23 cellular contexts compared by ENCODE assay signal in genomic region chr10:97060441-97061084, GRCh38.
DNase-seq lines count a peak whose midpoint lies in the region; ATAC-seq, FAIRE-seq and TF ChIP-seq lines count a peak whose summit lies in the region.
"Had no signal": no experiment of that assay in that cellular context is flagged by ENCODE, and none has a peak within 500 bp of the region (broad histone marks: within the 10 kb centered on the region; RNA-seq: fewer than 3 reads in every experiment).

No MANE protein-coding gene starts in this region.

- FAIRE-seq in small intestine (lab: Jason Lieb, UNC), result no peak
- FAIRE-seq: GM12891 had no signal

- no peaks in the 10 kb centered on the region for H3F3A ChIP-seq in SK-N-SH (replicated peaks; ENCODE audit: insufficient read depth)

- peak in 1 of 2 experiments; percentile 62; a peak in 1 of 4 replicates for TF ChIP-seq EP300 in SK-N-SH (IDR thresholded peaks at IDR 0.05; ENCODE audit: borderline replicate concordance in 1 of 2, low read depth in 1 of 2, low read length in 1 of 2)

- no peaks in the 10 kb centered on the region for H3K79me2 ChIP-seq in SK-N-SH (ENCODE audit: insufficient read depth)

- no peak overlapping the region for H3K9ac ChIP-seq in SK-N-SH

- POLR2A ChIA-PET in SK-N-SH (lab: Yijun Ruan, JAX), result no interaction called here

- CTCF ChIA-PET in SK-N-SH (lab: Yijun Ruan, JAX), result interaction anchor here (0.7 to 10.4 kb wide), 14 partner anchors 8 to 174 kb away, joined by 3 to 102 read pairs (median 4); no protein-coding TSS in a partner anchor

- no peak for TF ChIP-seq RAD21 in SK-N-SH (IDR thresholded peaks at IDR 0.05; ENCODE audit: low read length)

- H3K27ac ChIP-seq in SK-N-SH (ENCODE audit: low read depth in 2 of 2, low read length in 1 of 2) (no peak overlapping the region), right cardiac atrium (ENCODE audit: low read length) (no peak overlapping the region), small intestine (ENCODE audit: low read depth in 1 of 2, low read length in 1 of 2) (no peak overlapping the region)
- H3K27ac ChIP-seq: 22Rv1, PC-9, SJSA1 had no signal

- no peak overlapping the region for H3K4me3 ChIP-seq in SK-N-SH (ENCODE audit: low read depth in 2 of 2, low read length in 1 of 2)
- H3K4me3 ChIP-seq in choroid plexus epithelial cell (ENCODE audit: low read depth, low read length), result no peak overlapping the region
- no peak overlapping the region for H3K4me3 ChIP-seq in right cardiac atrium (ENCODE audit: low read length)
- H3K4me3 ChIP-seq in small intestine (ENCODE audit: low read depth in 1 of 2, low read length in 2 of 2), result no peak overlapping the region
- H3K4me3 ChIP-seq: MG63, PC-9, SJSA1 had no signal

- ATAC-seq in SK-N-SH treated with all-trans-retinoic acid at 6 μM for 48 hours (no peak), right cardiac atrium (no peak)
- ATAC-seq: Right ventricle myocardium inferior had no signal

- intact Hi-C loops in right cardiac atrium (cut with DNase I), result no loop called here

- no peak overlapping the region for H3K4me2 ChIP-seq in SK-N-SH
- H3K4me2 ChIP-seq: PC-9 had no signal

- no peaks in the 10 kb centered on the region for H3K9me2 ChIP-seq in SK-N-SH

- TF ChIP-seq CTCF in SK-N-SH (IDR thresholded peaks at IDR 0.05) (no peak), choroid plexus epithelial cell (conservative IDR thresholded peaks at IDR 0.05; ENCODE audit: low read depth, low read length) (no peak)

- DNase-seq in SK-N-SH, result peak; percentile 71
- DNase-seq in choroid plexus epithelial cell (ENCODE audit: low read depth), result peak; percentile 42
- DNase-seq in iris pigment epithelial cell (ENCODE audit: low read depth), result peak; percentile 30
- DNase-seq in right cardiac atrium, result no peak
- DNase-seq in NCI-H2081 treated with DMSO at 0.1 percent for 48 hours (lab: John Stamatoyannopoulos, UW), result no peak
- DNase-seq in small intestine, result no peak
- DNase-seq in SKM-1 (lab: John Stamatoyannopoulos, UW; ENCODE audit: unreplicated experiment), result no peak
- DNase-seq: Calu3, DMS79 treated with DMSO at 0.1 percent for 48 hours, GF-D8, H9, KG1, MG63, NCI-H1105 treated with DMSO at 0.1 percent for 48 hours, NCI-H2029, NCI-H2227 treated with DMSO at 0.1 percent for 48 hours, NCI-H526 treated with DMSO at 0.1 percent for 48 hours, PC-9 had no signal

- H2AFZ ChIP-seq in SK-N-SH (ENCODE audit: low read depth), result no peak overlapping the region
- H2AFZ ChIP-seq: PC-9 had no signal

- H3K4me1 ChIP-seq in SK-N-SH (ENCODE audit: control insufficient read depth in 1 of 2, insufficient read depth in 2 of 2, low read depth in 1 of 2, low read length in 1 of 2) (peaks cover 0 to 5% of the 10 kb centered on the region in 2 experiments; a peak in 1 of 4 replicates), right cardiac atrium (ENCODE audit: control insufficient read depth, insufficient read depth, low read length) (no peaks in the 10 kb centered on the region), small intestine (ENCODE audit: control insufficient read depth in 2 of 2, insufficient read depth in 1 of 2, low read depth in 1 of 2, low read length in 1 of 2) (no peaks in the 10 kb centered on the region)
- H3K4me1 ChIP-seq: SJSA1 had no signal

- H4K20me1 ChIP-seq in SK-N-SH (ENCODE audit: insufficient read depth), result no peaks in the 10 kb centered on the region

- no peaks in the 10 kb centered on the region for H3K27me3 ChIP-seq in SK-N-SH (ENCODE audit: insufficient read depth)
- no peaks in the 10 kb centered on the region for H3K27me3 ChIP-seq in right cardiac atrium (ENCODE audit: control insufficient read depth, insufficient read depth)
- peaks cover 0 to 3% of the 10 kb centered on the region in 2 donors for H3K27me3 ChIP-seq in small intestine (ENCODE audit: control insufficient read depth in 2 of 2, insufficient read depth in 2 of 2, low read length in 2 of 2)
- H3K27me3 ChIP-seq: MG63 had no signal

- no peaks in the 10 kb centered on the region for H3K36me3 ChIP-seq in SK-N-SH (replicated peaks in 1 of 2; ENCODE audit: control insufficient read depth in 1 of 2, insufficient read depth in 2 of 2, low read length in 1 of 2)
- no peaks in the 10 kb centered on the region for H3K36me3 ChIP-seq in small intestine (ENCODE audit: control insufficient read depth in 2 of 2, insufficient read depth in 2 of 2, low read length in 2 of 2)
- H3K36me3 ChIP-seq: MG63, SJSA1 had no signal

- 52% methylated on average over 8 of the region's 15 CpGs for WGBS in SK-N-SH (ENCODE audit: low lambda C conversion rate)
- 85% methylated on average over 15 of the region's 15 CpGs for WGBS in right cardiac atrium
- WGBS in small intestine, 3 donors, result 68 to 82% (median 69%) methylated on average over 14 to 15 of the region's 15 CpGs

- H3K9me3 ChIP-seq in SK-N-SH (no peaks in the 10 kb centered on the region), right cardiac atrium (ENCODE audit: control insufficient read depth, low read length) (no peaks in the 10 kb centered on the region), small intestine (ENCODE audit: control insufficient read depth, low read depth) (no peaks in the 10 kb centered on the region)
- H3K9me3 ChIP-seq: MG63, SJSA1 had no signal

TF ChIP-seq in SK-N-SH, 30 proteins besides CTCF, POLR2A, EP300 and RAD21 (continues in another document):
- TF ChIP-seq USF1 (IDR thresholded peaks at IDR 0.05; ENCODE audit: borderline replicate concordance, low read depth) (no peak), RXRA (IDR thresholded peaks at IDR 0.05; ENCODE audit: borderline replicate concordance, low read depth) (no peak), GATA2 (CRISPR knock-in tag; IDR thresholded peaks at IDR 0.05) (peak; percentile 86), ZBTB33 (IDR thresholded peaks at IDR 0.05; ENCODE audit: borderline replicate concordance, low read depth) (no peak), JUND (IDR thresholded peaks at IDR 0.05) (no peak), TEAD4 (IDR thresholded peaks at IDR 0.05; ENCODE audit: borderline replicate concordance, insufficient read depth) (no peak), MEF2A (IDR thresholded peaks at IDR 0.05; ENCODE audit: borderline replicate concordance, low read depth) (no peak), SMC3 (IDR thresholded peaks at IDR 0.05; ENCODE audit: low read depth, low read length) (no peak), FOXJ3 (CRISPR knock-in tag; IDR thresholded peaks at IDR 0.05) (0 out of 2 replicates have a peak, but pooled peaks have one; percentile 35)

TF ChIP-seq in SK-N-SH treated with all-trans-retinoic acid at 6 μM for 48 hours, 23 proteins besides CTCF, POLR2A, EP300 and RAD21:
- TF ChIP-seq RARB (CRISPR knock-in tag; IDR thresholded peaks at IDR 0.05) (no peak), PPARA (CRISPR knock-in tag; IDR thresholded peaks at IDR 0.05; ENCODE audit: borderline replicate concordance) (no peak), SNAI2 (CRISPR knock-in tag; IDR thresholded peaks at IDR 0.05) (no peak), ZFP30 (CRISPR knock-in tag; IDR thresholded peaks at IDR 0.05) (no peak), ESRRG (CRISPR knock-in tag; IDR thresholded peaks at IDR 0.05) (no peak), CSRNP3 (CRISPR knock-in tag; IDR thresholded peaks at IDR 0.05) (no peak), OSR1 (CRISPR knock-in tag; IDR thresholded peaks at IDR 0.05) (no peak), GLIS3 (CRISPR knock-in tag; IDR thresholded peaks at IDR 0.05) (no peak), BACH2 (CRISPR knock-in tag; IDR thresholded peaks at IDR 0.05; ENCODE audit: borderline replicate concordance) (no peak), ISL1 (CRISPR knock-in tag; IDR thresholded peaks at IDR 0.05) (no peak)
TF ChIP-seq in SK-N-SH treated with all-trans-retinoic acid at 6 μM for 48 hours: peak in this region for 0.

Comparison
In these comparisons a context has a peak if more than half of its experiments do, and no peak if none do; other contexts are left out.
1. DNase-seq: peak in SK-N-SH (single experiment), choroid plexus epithelial cell (single experiment) and iris pigment epithelial cell (single experiment); none in right cardiac atrium (0 of 3), NCI-H2081 treated with DMSO at 0.1 percent for 48 hours (single experiment), small intestine (single experiment) and SKM-1 (single experiment).